14 cellular contexts compared by ENCODE assay signal in genomic region chr15:78052545-78052944, GRCh38. TPM values are rescaled to one million over a fixed set of nuclear protein-coding genes. Genes with fewer than 3 reads are reported as not detected.
DNase-seq lines count a peak whose midpoint lies in the region; ATAC-seq, FAIRE-seq and TF ChIP-seq lines count a peak whose summit lies in the region.
"Had no signal": no experiment of that assay in that cellular context is flagged by ENCODE, and none has a peak within 500 bp of the region (broad histone marks: within the 10 kb centered on the region; RNA-seq: fewer than 3 reads in every experiment).

No MANE protein-coding gene starts in this region.

- peaks cover 96% of the 10 kb centered on the region for H3K4me1 Mint-ChIP-seq in activated CD8-positive, alpha-beta memory T cell treated with anti-CD3 and anti-CD28 coated beads, Interleukin-2, amount 10 ng/mL, durations not matched to agents 7 days and 5 days
- peaks cover 85% of the 10 kb centered on the region for H3K4me1 Mint-ChIP-seq in T-helper 17 cell

- H3K36me3 ChIP-seq in endothelial cell of umbilical vein (ENCODE audit: control insufficient read depth in 2 of 2, extremely low read depth in 1 of 2, insufficient read depth in 2 of 2, low read length in 2 of 2) (no peaks in the 10 kb centered on the region), subcutaneous abdominal adipose tissue (ENCODE audit: control insufficient read depth in 5 of 5, insufficient read depth in 5 of 5, low read length in 5 of 5) (peaks cover 6 to 24% (median 9%) of the 10 kb centered on the region in 5 donors)
- H3K36me3 ChIP-seq: gastrocnemius medialis, neural progenitor cell had no signal

- peak overlapping the region; percentile 34 for H3K27ac ChIP-seq in endothelial cell of umbilical vein (ENCODE audit: insufficient read depth, low read depth, low read length)
- H3K27ac ChIP-seq in subcutaneous abdominal adipose tissue (ENCODE audit: low read depth, low read length) = peak overlapping the region; percentile 97
- H3K27ac ChIP-seq: gastrocnemius medialis, neural progenitor cell, SJSA1 had no signal

- H3K36me3 Mint-ChIP-seq in activated CD8-positive, alpha-beta memory T cell treated with anti-CD3 and anti-CD28 coated beads, Interleukin-2, amount 10 ng/mL, durations not matched to agents 7 days and 5 days = peaks cover 40% of the 10 kb centered on the region
- peaks cover 7% of the 10 kb centered on the region for H3K36me3 Mint-ChIP-seq in T-helper 17 cell (ENCODE audit: low read depth)
- H3K36me3 Mint-ChIP-seq: neural progenitor cell had no signal

- no peaks in the 10 kb centered on the region for H3K27me3 ChIP-seq in endothelial cell of umbilical vein (ENCODE audit: control insufficient read depth in 2 of 2, insufficient read depth in 2 of 2, low read length in 2 of 2)
- H3K27me3 ChIP-seq in subcutaneous abdominal adipose tissue (ENCODE audit: control insufficient read depth in 5 of 5, insufficient read depth in 4 of 5, low read length in 5 of 5) = no peaks in the 10 kb centered on the region
- H3K27me3 ChIP-seq: gastrocnemius medialis, neural progenitor cell, SJSA1 had no signal

- no peaks in the 10 kb centered on the region for H4K20me1 ChIP-seq in endothelial cell of umbilical vein (replicated peaks; ENCODE audit: control insufficient read depth, extremely low read depth, insufficient read depth, low read length)

- H3K4me2 ChIP-seq in endothelial cell of umbilical vein (ENCODE audit: insufficient read depth, low read length) = no peak overlapping the region
- H3K4me2 ChIP-seq: neural progenitor cell had no signal

- no peaks in the 10 kb centered on the region for H3K9me3 Mint-ChIP-seq in activated CD8-positive, alpha-beta memory T cell treated with anti-CD3 and anti-CD28 coated beads, Interleukin-2, amount 10 ng/mL, durations not matched to agents 7 days and 5 days (ENCODE audit: low read depth)
- H3K9me3 Mint-ChIP-seq: neural progenitor cell had no signal

- no peak for TF ChIP-seq CTCF in endothelial cell of umbilical vein (IDR thresholded peaks at IDR 0.05; ENCODE audit: extremely low read depth in 1 of 2, insufficient read depth in 1 of 2, low read depth in 1 of 2, low read length in 2 of 2)

- no peaks in the 10 kb centered on the region for H3K9me3 ChIP-seq in T-helper 17 cell (ENCODE audit: control insufficient read depth, low read length, poor library complexity, severe bottlenecking)
- no peaks in the 10 kb centered on the region for H3K9me3 ChIP-seq in endothelial cell of umbilical vein (replicated peaks; ENCODE audit: control insufficient read depth, insufficient read depth, low read length)
- no peaks in the 10 kb centered on the region for H3K9me3 ChIP-seq in subcutaneous abdominal adipose tissue (ENCODE audit: control insufficient read depth in 5 of 5, low read length in 5 of 5)
- H3K9me3 ChIP-seq: gastrocnemius medialis, SJSA1 had no signal

- H3K4me1 ChIP-seq in endothelial cell of umbilical vein (ENCODE audit: control insufficient read depth, extremely low read depth, insufficient read depth, low read length) (peaks cover 62% of the 10 kb centered on the region), subcutaneous abdominal adipose tissue (ENCODE audit: control insufficient read depth in 5 of 5, insufficient read depth in 5 of 5, low read length in 5 of 5) (peaks cover 38 to 100% (median 96%) of the 10 kb centered on the region in 5 donors)

- dilution Hi-C loops in endothelial cell of umbilical vein (cut with MboI; ENCODE audit: extremely low pct_ligation_motif_present, low sequenced_read_pairs) = no loop called here

- no peak for TF ChIP-seq POLR2A in endothelial cell of umbilical vein (IDR thresholded peaks at IDR 0.05; ENCODE audit: low read depth, low read length)

- FAIRE-seq in endothelial cell of umbilical vein (lab: Jason Lieb, UNC) = no peak

- CTCF ChIA-PET in activated CD8-positive, alpha-beta memory T cell treated with anti-CD3 and anti-CD28 coated beads, Interleukin-2, amount 10 ng/mL, durations not matched to agents 7 days and 5 days (lab: Charles Lee) = interaction anchor here (0.8 to 9.3 kb wide), 11 partner anchors 10 to 61 kb away, joined by 3 to 154 read pairs (median 11); no protein-coding TSS in a partner anchor
- CTCF ChIA-PET in endothelial cell of umbilical vein (lab: Charles Lee) = interaction anchor here (0.6 to 4.2 kb wide), 9 partner anchors 10 to 94 kb away, joined by 3 to 25 read pairs (median 6); no protein-coding TSS in a partner anchor

- H3K9me1 ChIP-seq in endothelial cell of umbilical vein (replicated peaks; ENCODE audit: control insufficient read depth, extremely low read depth, insufficient read depth, low read length) = no peaks in the 10 kb centered on the region

- H3K79me2 ChIP-seq in endothelial cell of umbilical vein (ENCODE audit: control insufficient read depth, insufficient read depth, low read length) = peaks cover 31% of the 10 kb centered on the region

- POLR2A ChIA-PET in endothelial cell of umbilical vein (lab: Charles Lee) = no interaction called here

- H3K9ac ChIP-seq in endothelial cell of umbilical vein (replicated peaks; ENCODE audit: extremely low read depth, insufficient read depth, low read length) (no peak overlapping the region), subcutaneous abdominal adipose tissue (ENCODE audit: low read length in 5 of 5) (peak overlapping the region in 3 of 5 donors; percentile 15 to 30 (median 21))
- H3K9ac ChIP-seq: neural progenitor cell had no signal

- no peak overlapping the region for H3K4me3 ChIP-seq in endothelial cell of umbilical vein (replicated peaks in 1 of 3; ENCODE audit: insufficient read depth in 1 of 3, low read depth in 1 of 3, low read length in 3 of 3)
- no peak overlapping the region for H3K4me3 ChIP-seq in subcutaneous abdominal adipose tissue (ENCODE audit: low read depth in 1 of 5, low read length in 5 of 5)
- H3K4me3 ChIP-seq: gastrocnemius medialis, neural progenitor cell, SJSA1 had no signal

- no TSS peak for BruUV-seq in endothelial cell of umbilical vein (replicated peaks; lab: Mats Ljungman, UMichigan)

- no peak for ATAC-seq in activated CD8-positive, alpha-beta memory T cell treated with anti-CD3 and anti-CD28 coated beads, Interleukin-2, amount 10 ng/mL, durations not matched to agents 7 days and 5 days
- ATAC-seq in T-helper 17 cell = no peak
- no peak for ATAC-seq in HG03565 (IDR thresholded peaks at IDR 0.05; ENCODE audit: unreplicated experiment)

- intact Hi-C loops in endothelial cell of umbilical vein (cut with micrococcal nuclease) = no loop called here

- H2AFZ ChIP-seq in endothelial cell of umbilical vein (ENCODE audit: low read depth, low read length) = no peak overlapping the region
- H2AFZ ChIP-seq: neural progenitor cell had no signal

- peak; percentile 40 for DNase-seq in activated CD8-positive, alpha-beta memory T cell treated with anti-CD3 and anti-CD28 coated beads, Interleukin-2, amount 10 ng/mL, durations not matched to agents 7 days and 5 days
- DNase-seq in activated CD8-positive, alpha-beta memory T cell treated with anti-CD3 and anti-CD28 coated beads for 24 hours = no peak
- DNase-seq in T-helper 17 cell (no peak), endothelial cell of umbilical vein (ENCODE audit: low read depth, low spot score) (no peak), RPMI8226 (no peak)
- no peak for DNase-seq in stimulated activated CD4-positive, alpha-beta T cell treated with anti-CD3 and anti-CD28 coated beads, Interleukin-1b, Interleukin-23, amount 100 ng/mL, for 48 hours
- DNase-seq: activated CD4-positive, alpha-beta T cell treated with anti-CD3 and anti-CD28 coated beads for 48 hours; amniotic stem cell had no signal

- peak overlapping the region; percentile 3 for H3K4me3 Mint-ChIP-seq in activated CD8-positive, alpha-beta memory T cell treated with anti-CD3 and anti-CD28 coated beads, Interleukin-2, amount 10 ng/mL, durations not matched to agents 7 days and 5 days
- H3K4me3 Mint-ChIP-seq in T-helper 17 cell = peak overlapping the region; percentile 73
- H3K4me3 Mint-ChIP-seq: neural progenitor cell had no signal

- H3K27ac Mint-ChIP-seq in activated CD8-positive, alpha-beta memory T cell treated with anti-CD3 and anti-CD28 coated beads, Interleukin-2, amount 10 ng/mL, durations not matched to agents 7 days and 5 days = peak overlapping the region; percentile 94
- H3K27ac Mint-ChIP-seq in T-helper 17 cell = no peak overlapping the region
- H3K27ac Mint-ChIP-seq: neural progenitor cell had no signal

- H3K27me3 Mint-ChIP-seq in activated CD8-positive, alpha-beta memory T cell treated with anti-CD3 and anti-CD28 coated beads, Interleukin-2, amount 10 ng/mL, durations not matched to agents 7 days and 5 days = no peaks in the 10 kb centered on the region
- H3K27me3 Mint-ChIP-seq in T-helper 17 cell = no peaks in the 10 kb centered on the region

TF ChIP-seq in endothelial cell of umbilical vein, 7 proteins besides CTCF, POLR2A, EP300 and RAD21 (continues in another document):
- TF ChIP-seq GATA2 (IDR thresholded peaks at IDR 0.05; ENCODE audit: insufficient read depth, insufficient read length, low read depth, low read length) = no peak
- TF ChIP-seq POLR2AphosphoS5 (IDR thresholded peaks at IDR 0.05; ENCODE audit: insufficient read depth, low read depth, low read length) = no peak

RNA-seq across cellular contexts. Expression of gene TBC1D2B, which starts 25.0 kb away (rescaled TPM):
- 100 to 1,000 TPM; 118 to 135 TPM for total RNA-seq in activated CD8-positive, alpha-beta memory T cell treated with anti-CD3 and anti-CD28 coated beads, Interleukin-2, amount 10 ng/mL, durations not matched to agents 7 days and 5 days
- total RNA-seq in T-helper 17 cell (100 to 1,000 TPM in 1 of 2 donors, 10 to 100 TPM in 1; 91.0 to 130 TPM), endothelial cell of umbilical vein (45.4 and 46.1 TPM in 2 replicates)
- polyA plus RNA-seq in endothelial cell of umbilical vein = 30.1 and 30.8 TPM in 2 replicates
- 22.8 and 24.3 TPM in 2 replicates for polyA plus RNA-seq in endothelial cell of umbilical vein (2011; cell fraction: cytosol; rRNA removed)
- 96.5 and 114 TPM in 2 replicates for polyA plus RNA-seq in endothelial cell of umbilical vein (2011; cell fraction: nucleus; rRNA removed)
- polyA plus RNA-seq in endothelial cell of umbilical vein (2012) = 25.8 and 28.4 TPM in 2 replicates
- polyA minus RNA-seq in endothelial cell of umbilical vein = 55.3 and 60.7 TPM in 2 replicates
- 10.5 TPM for polyA minus RNA-seq in endothelial cell of umbilical vein (2011; cell fraction: cytosol; rRNA and poly(A)+ RNA removed)
- polyA minus RNA-seq in endothelial cell of umbilical vein (2011; cell fraction: nucleus; rRNA and poly(A)+ RNA removed) = 61.2 and 71.6 TPM in 2 replicates

RNA-seq across cellular contexts. Expression of gene SH2D7, which starts 39.8 kb away (rescaled TPM):
- under 1 TPM; 0.26 to 0.28 TPM for total RNA-seq in activated CD8-positive, alpha-beta memory T cell treated with anti-CD3 and anti-CD28 coated beads, Interleukin-2, amount 10 ng/mL, durations not matched to agents 7 days and 5 days
- total RNA-seq in T-helper 17 cell = not detected
- not detected in 2 replicates for total RNA-seq in endothelial cell of umbilical vein
- polyA plus RNA-seq in endothelial cell of umbilical vein = not detected in 2 replicates
- not detected in 2 replicates for polyA plus RNA-seq in endothelial cell of umbilical vein (2011; cell fraction: cytosol; rRNA removed)
- not detected in 2 replicates for polyA plus RNA-seq in endothelial cell of umbilical vein (2011; cell fraction: nucleus; rRNA removed)
- polyA plus RNA-seq in endothelial cell of umbilical vein (2012) = 0.08 TPM in 1 of 2 replicates, not detected in the other
- polyA minus RNA-seq in endothelial cell of umbilical vein = not detected in 2 replicates
- not detected for polyA minus RNA-seq in endothelial cell of umbilical vein (2011; cell fraction: cytosol; rRNA and poly(A)+ RNA removed)
- not detected in 2 replicates for polyA minus RNA-seq in endothelial cell of umbilical vein (2011; cell fraction: nucleus; rRNA and poly(A)+ RNA removed)
- total RNA-seq: gastrocnemius medialis, SJSA1 had no signal
- polyA plus RNA-seq: AG04450 had no signal
